ENCODE assay signal across 15 cellular contexts in the genomic region with DNA sequence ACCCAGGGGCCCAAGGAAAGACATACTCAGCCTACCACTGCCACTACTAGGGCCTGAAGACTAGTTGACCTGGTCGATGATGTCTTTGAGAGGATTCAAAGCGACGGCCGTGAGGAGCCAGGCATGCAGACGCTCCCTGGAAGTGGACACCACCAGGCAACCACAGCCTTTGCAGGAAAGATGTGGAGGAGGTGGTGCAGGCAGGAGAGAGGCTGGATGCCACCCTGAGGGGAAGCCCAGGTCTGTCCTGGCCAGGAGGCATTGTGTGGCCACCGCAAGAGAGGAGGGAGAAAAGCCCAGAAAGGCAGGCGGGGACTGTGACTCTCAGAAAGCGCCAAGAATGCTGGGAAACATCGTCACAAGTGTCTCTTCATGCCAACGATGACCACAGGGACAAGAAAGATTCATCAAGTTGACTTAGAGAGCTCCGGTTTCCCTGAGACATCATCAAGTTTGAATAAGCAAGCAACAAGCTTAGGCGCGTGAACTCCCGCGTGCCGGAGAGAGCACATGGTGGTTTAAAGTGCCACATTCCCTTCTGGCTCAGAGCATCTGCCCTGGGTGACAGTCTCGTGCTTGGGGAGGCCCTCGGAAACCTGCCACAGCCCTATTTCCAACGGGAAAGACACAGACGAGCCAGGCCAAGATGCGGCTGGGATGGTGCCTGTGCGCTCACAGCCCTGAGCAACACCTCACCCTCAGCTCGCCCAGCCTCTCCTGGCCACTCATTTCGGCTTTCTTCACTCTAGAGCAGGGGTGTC.
A peak's percentile ranks its signal among the peaks of the same experiment; 100 is the strongest.
DNase-seq lines count a peak whose midpoint lies in the region; ATAC-seq and TF ChIP-seq lines count a peak whose summit lies in the region.
"Had no signal": no experiment of that assay in that cellular context is flagged by ENCODE, and none has a peak within 500 bp of the region (broad histone marks: within the 10 kb centered on the region; RNA-seq: fewer than 3 reads in every experiment).

No MANE protein-coding gene starts in this region.

- H3K9me3 Mint-ChIP-seq in endodermal cell (no peaks in the 10 kb centered on the region), neural crest cell (no peaks in the 10 kb centered on the region)

- no peak for TF ChIP-seq POLR2A in vagina (IDR thresholded peaks at IDR 0.05)

- ATAC-seq in heart right ventricle (no peak), GM19467 (IDR thresholded peaks at IDR 0.05; ENCODE audit: unreplicated experiment) (no peak)

- H3K27ac ChIP-seq in right atrium auricular region (no peak overlapping the region), heart right ventricle (no peak overlapping the region), endodermal cell (ENCODE audit: low read depth, low read length) (no peak overlapping the region), vagina (no peak overlapping the region)
- H3K27ac ChIP-seq: BLaER1 had no signal

- 88 to 91% methylated on average over 24 of the region's 24 CpGs for WGBS in heart right ventricle, 2 donors
- WGBS in endodermal cell (ENCODE audit: insufficient coverage in 1 of 2, insufficient read length in 1 of 2), 2 experiments = 87 to 89% methylated on average over 20 to 24 of the region's 24 CpGs

- H3K4me3 ChIP-seq in right atrium auricular region (no peak overlapping the region), heart right ventricle (no peak overlapping the region), endodermal cell (ENCODE audit: low read length) (no peak overlapping the region), vagina (no peak overlapping the region)
- H3K4me3 ChIP-seq: BLaER1 had no signal

- DNase-seq in right atrium auricular region (ENCODE audit: low spot score) = peak; percentile 32
- DNase-seq in heart right ventricle = no peak
- DNase-seq in endodermal cell = peak; percentile 25
- DNase-seq in neural crest cell (ENCODE audit: low read depth, low spot score) = no peak
- peak; percentile 64 to 88 for DNase-seq in vagina (ENCODE audit: extremely low spot score in 2 of 2)
- no peak for DNase-seq in Kasumi-1 (lab: John Stamatoyannopoulos, UW)
- DNase-seq in DMS53 treated with DMSO at 0.1 percent for 48 hours (lab: John Stamatoyannopoulos, UW; ENCODE audit: unreplicated experiment) = no peak
- DNase-seq: 8988T; AML-193; Caco-2; CD8-positive, alpha-beta memory T cell; DMS53; IMR-90 had no signal

- H3K27me3 ChIP-seq in right atrium auricular region (no peaks in the 10 kb centered on the region), heart right ventricle (peaks cover 0 to 8% (median 0%) of the 10 kb centered on the region in 7 donors), endodermal cell (ENCODE audit: control insufficient read depth, insufficient read depth, low read length, poor library complexity, severe bottlenecking) (no peaks in the 10 kb centered on the region), vagina (no peaks in the 10 kb centered on the region)
- H3K27me3 ChIP-seq: BLaER1 had no signal

- intact Hi-C loops in heart right ventricle (cut with DNase I) (no loop called here), vagina (cut with DNase I) (no loop called here)

- H3K27ac Mint-ChIP-seq in endodermal cell (no peak overlapping the region), neural crest cell (ENCODE audit: unreplicated experiment) (peak overlapping the region; percentile 71)
- H3K27ac Mint-ChIP-seq: CD8-positive, alpha-beta memory T cell had no signal

- H3K4me1 Mint-ChIP-seq in endodermal cell (no peaks in the 10 kb centered on the region), neural crest cell (peaks cover 18% of the 10 kb centered on the region)
- H3K4me1 Mint-ChIP-seq: CD8-positive, alpha-beta memory T cell had no signal

- TF ChIP-seq CTCF in right atrium auricular region (IDR thresholded peaks at IDR 0.05) = no peak
- TF ChIP-seq CTCF in heart right ventricle (IDR thresholded peaks at IDR 0.05) = no peak
- TF ChIP-seq CTCF in endodermal cell (conservative IDR thresholded peaks at IDR 0.05) = no peak
- TF ChIP-seq CTCF in neural crest cell (conservative IDR thresholded peaks at IDR 0.05) = no peak
- no peak for TF ChIP-seq CTCF in vagina (IDR thresholded peaks at IDR 0.05)

- H3K4me1 ChIP-seq in right atrium auricular region (no peaks in the 10 kb centered on the region), heart right ventricle (no peaks in the 10 kb centered on the region), endodermal cell (ENCODE audit: control insufficient read depth, insufficient read depth, low read length) (no peaks in the 10 kb centered on the region), vagina (no peaks in the 10 kb centered on the region)
- H3K4me1 ChIP-seq: BLaER1, Caco-2 had no signal

- H3K9me3 ChIP-seq in right atrium auricular region = no peaks in the 10 kb centered on the region
- no peaks in the 10 kb centered on the region for H3K9me3 ChIP-seq in heart right ventricle
- H3K9me3 ChIP-seq in endodermal cell (ENCODE audit: control insufficient read depth, low read length) = no peaks in the 10 kb centered on the region
- H3K9me3 ChIP-seq in vagina = no peaks in the 10 kb centered on the region
- H3K9me3 ChIP-seq: BLaER1, Caco-2 had no signal

- H3K27me3 Mint-ChIP-seq in endodermal cell (ENCODE audit: insufficient read depth) (no peaks in the 10 kb centered on the region), neural crest cell (ENCODE audit: low read depth) (no peaks in the 10 kb centered on the region)
- H3K27me3 Mint-ChIP-seq: CD8-positive, alpha-beta memory T cell had no signal

- no peak overlapping the region for H3K9ac ChIP-seq in endodermal cell (ENCODE audit: extremely low read depth, low read length, poor library complexity, severe bottlenecking)
- H3K9ac ChIP-seq: BLaER1 had no signal

- no peaks in the 10 kb centered on the region for H3K36me3 ChIP-seq in right atrium auricular region
- H3K36me3 ChIP-seq in heart right ventricle = no peaks in the 10 kb centered on the region
- no peaks in the 10 kb centered on the region for H3K36me3 ChIP-seq in endodermal cell (ENCODE audit: control insufficient read depth, insufficient read depth, low read length)
- no peaks in the 10 kb centered on the region for H3K36me3 ChIP-seq in vagina
- H3K36me3 ChIP-seq: BLaER1 had no signal

- no peaks in the 10 kb centered on the region for H3K36me3 Mint-ChIP-seq in endodermal cell (ENCODE audit: low read depth)
- no peaks in the 10 kb centered on the region for H3K36me3 Mint-ChIP-seq in neural crest cell (ENCODE audit: low read depth)
- H3K36me3 Mint-ChIP-seq: CD8-positive, alpha-beta memory T cell had no signal

- H3K4me3 Mint-ChIP-seq in endodermal cell (no peak overlapping the region), neural crest cell (no peak overlapping the region)
- H3K4me3 Mint-ChIP-seq: CD8-positive, alpha-beta memory T cell had no signal

Comparison
In these comparisons a context has a peak if more than half of its experiments do, and no peak if none do; other contexts are left out.
1. DNase-seq: peak in right atrium auricular region (single experiment), endodermal cell (single experiment) and vagina (2 of 2); none in heart right ventricle (0 of 2), neural crest cell (single experiment), Kasumi-1 (0 of 2) and DMS53 treated with DMSO at 0.1 percent for 48 hours (single experiment).